28 cellular contexts compared by ENCODE assay signal in genomic region chr7:141132671-141133070, GRCh38.
"Had no signal": no experiment of that assay in that cellular context is flagged by ENCODE, and none has a peak within 500 bp of the region (broad histone marks: within the 10 kb centered on the region; RNA-seq: fewer than 3 reads in every experiment).

No MANE protein-coding gene starts in this region.

- H3K9me3 ChIP-seq: suprapubic skin, testis, thyroid gland, transverse colon, upper lobe of right lung, uterus, vagina had no signal

- H3K27me3 ChIP-seq: suprapubic skin, testis, thyroid gland, tibial artery, tibial nerve, transverse colon, upper lobe of left lung, upper lobe of right lung, uterus, vagina had no signal

- H3K4me3 Mint-ChIP-seq: stimulated activated effector memory CD8-positive, alpha-beta T cell treated with anti-CD3 and anti-CD28 coated beads, Interleukin-12 subunit alpha, Interleukin-12 subunit beta, amount 100 ng/mL, for 72 hours; stimulated activated memory B cell treated with anti-CD40 and anti-IgM and Interleukin-4, amounts not matched to agents 10 μg/mL and 1 μg/mL and 100 μg/mL, for 72 hours; stimulated activated naive B cell treated with anti-CD40 and anti-IgM and Interleukin-4, amounts not matched to agents 10 μg/mL and 1 μg/mL and 100 μg/mL, for 72 hours; stimulated activated naive CD8-positive, alpha-beta T cell treated with anti-CD3 and anti-CD28 coated beads, Interleukin-15, amount 100 ng/mL, for 72 hours; stimulated activated naive CD8-positive, alpha-beta T cell treated with anti-CD3 and anti-CD28 coated beads, Interleukin-15, Interleukin-2, amounts not matched to agents 100 ng/mL and 50 ng/mL, for 24 hours; type B pancreatic cell had no signal

- H3K4me1 ChIP-seq: stomach, suprapubic skin, testis, thyroid gland, tibial artery, transverse colon, upper lobe of left lung, upper lobe of right lung, uterus, vagina had no signal

- H3K4me3 ChIP-seq: stomach, suprapubic skin, testis, thoracic aorta, thyroid gland, tibial artery, tibial nerve, transverse colon, upper lobe of left lung, upper lobe of right lung, uterus, vagina had no signal

- DNase-seq: stimulated activated CD4-positive, alpha-beta T cell treated with anti-CD3 and anti-CD28 coated beads, Interleukin-2, amount 100 ng/mL, for 48 hours; stimulated activated CD4-positive, alpha-beta T cell treated with anti-CD3 and anti-CD28 coated beads, Interleukin-4, amount 100 ng/mL, for 1 hour; stimulated activated CD4-positive, alpha-beta T cell treated with anti-CD3 and anti-CD28 coated beads, Interleukin-4, amount 100 ng/mL, for 24 hours; stimulated activated CD4-positive, alpha-beta T cell treated with anti-CD3 and anti-CD28 coated beads, Interleukin-4, amount 100 ng/mL, for 4 hours; stimulated activated CD8-positive, alpha-beta memory T cell treated with anti-CD3 and anti-CD28 coated beads, Interleukin-4, amount 100 ng/mL, for 48 hours; stimulated activated naive B cell treated with anti-CD40 and anti-IgM and Interleukin-4, amounts not matched to agents 10 μg/mL and 1 μg/mL and 100 μg/mL, for 72 hours; stimulated activated naive CD4-positive, alpha-beta T cell; stimulated activated naive CD4-positive, alpha-beta T cell treated with Interleukin-2 at 50 U/mL for 16 hours; stimulated activated naive CD8-positive, alpha-beta T cell treated with anti-CD3 and anti-CD28 coated beads, Interleukin-15, amount 100 ng/mL, for 72 hours; stimulated activated naive CD8-positive, alpha-beta T cell treated with anti-CD3 and anti-CD28 coated beads, Interleukin-15, Interleukin-2, amounts not matched to agents 100 U/mL and 50 U/mL, for 24 hours; stomach; substantia nigra; testis; thyroid gland; tibial artery; transverse colon; trophoblast cell; upper lobe of right lung; uterus had no signal

- H3K27me3 Mint-ChIP-seq: type B pancreatic cell had no signal

- H3K27ac ChIP-seq: stomach, suprapubic skin, testis, thoracic aorta, thyroid gland, tibial artery, tibial nerve, transverse colon, upper lobe of left lung, upper lobe of right lung, uterus, vagina had no signal

- H3K27ac Mint-ChIP-seq: stimulated activated effector memory CD8-positive, alpha-beta T cell treated with anti-CD3 and anti-CD28 coated beads, Interleukin-12 subunit alpha, Interleukin-12 subunit beta, amount 100 ng/mL, for 72 hours; stimulated activated memory B cell treated with anti-CD40 and anti-IgM and Interleukin-4, amounts not matched to agents 10 μg/mL and 1 μg/mL and 100 μg/mL, for 72 hours; stimulated activated naive B cell treated with anti-CD40 and anti-IgM and Interleukin-4, amounts not matched to agents 10 μg/mL and 1 μg/mL and 100 μg/mL, for 72 hours; stimulated activated naive CD8-positive, alpha-beta T cell treated with anti-CD3 and anti-CD28 coated beads, Interleukin-15, amount 100 ng/mL, for 72 hours; stimulated activated naive CD8-positive, alpha-beta T cell treated with anti-CD3 and anti-CD28 coated beads, Interleukin-15, Interleukin-2, amounts not matched to agents 100 ng/mL and 50 ng/mL, for 24 hours; type B pancreatic cell had no signal

- ATAC-seq: stimulated activated effector memory CD8-positive, alpha-beta T cell treated with anti-CD3 and anti-CD28 coated beads, Interleukin-12 subunit alpha, Interleukin-12 subunit beta, amount 100 ng/mL, for 72 hours; stimulated activated memory B cell treated with anti-CD40 and anti-IgM and Interleukin-4, amounts not matched to agents 10 μg/mL and 1 μg/mL and 100 μg/mL, for 72 hours; stimulated activated naive B cell treated with anti-CD40 and anti-IgM and Interleukin-4, amounts not matched to agents 10 μg/mL and 1 μg/mL and 100 μg/mL, for 72 hours; stimulated activated naive CD8-positive, alpha-beta T cell treated with anti-CD3 and anti-CD28 coated beads, Interleukin-15, amount 100 ng/mL, for 72 hours; stimulated activated naive CD8-positive, alpha-beta T cell treated with anti-CD3 and anti-CD28 coated beads, Interleukin-15, Interleukin-2, amounts not matched to agents 100 U/mL and 50 U/mL, for 24 hours; upper lobe of right lung had no signal

- H3K36me3 Mint-ChIP-seq: stimulated activated effector memory CD8-positive, alpha-beta T cell treated with anti-CD3 and anti-CD28 coated beads, Interleukin-12 subunit alpha, Interleukin-12 subunit beta, amount 100 ng/mL, for 72 hours; stimulated activated memory B cell treated with anti-CD40 and anti-IgM and Interleukin-4, amounts not matched to agents 10 μg/mL and 1 μg/mL and 100 μg/mL, for 72 hours; type B pancreatic cell had no signal

- H3K4me1 Mint-ChIP-seq: stimulated activated effector memory CD8-positive, alpha-beta T cell treated with anti-CD3 and anti-CD28 coated beads, Interleukin-12 subunit alpha, Interleukin-12 subunit beta, amount 100 ng/mL, for 72 hours; stimulated activated memory B cell treated with anti-CD40 and anti-IgM and Interleukin-4, amounts not matched to agents 10 μg/mL and 1 μg/mL and 100 μg/mL, for 72 hours; stimulated activated naive B cell treated with anti-CD40 and anti-IgM and Interleukin-4, amounts not matched to agents 10 μg/mL and 1 μg/mL and 100 μg/mL, for 72 hours; stimulated activated naive CD8-positive, alpha-beta T cell treated with anti-CD3 and anti-CD28 coated beads, Interleukin-15, amount 100 ng/mL, for 72 hours had no signal

- H3K36me3 ChIP-seq: stomach, suprapubic skin, thoracic aorta, thyroid gland, tibial artery, tibial nerve, transverse colon, upper lobe of left lung, upper lobe of right lung, uterus, vagina had no signal

- H3K9me3 Mint-ChIP-seq: type B pancreatic cell had no signal
